Comparison of ENCODE assay signal across 9 cellular contexts in genomic region chr7:87148332-87148955, GRCh38. TPM values are rescaled to one million over a fixed set of nuclear protein-coding genes. Genes with fewer than 3 reads are reported as not detected.
A peak's percentile ranks its signal among the peaks of the same experiment; 100 is the strongest.
DNase-seq lines count a peak whose midpoint lies in the region; ATAC-seq and TF ChIP-seq lines count a peak whose summit lies in the region.
"Had no signal": no experiment of that assay in that cellular context is flagged by ENCODE, and none has a peak within 500 bp of the region (broad histone marks: within the 10 kb centered on the region; RNA-seq: fewer than 3 reads in every experiment).

No MANE protein-coding gene starts in this region.

- H3K4me2 ChIP-seq in PC-3 (ENCODE audit: low read length): no peak overlapping the region

- no peaks in the 10 kb centered on the region for H3F3A ChIP-seq in PC-3 (ENCODE audit: low read length, unreplicated experiment)

- no peak overlapping the region for H3K4me3 Mint-ChIP-seq in T-cell
- no peak overlapping the region for H3K4me3 Mint-ChIP-seq in activated T-cell treated with anti-CD3 and anti-CD28 coated beads, Interleukin-2, amount 50 U/mL, for 4 hours
- H3K4me3 Mint-ChIP-seq: dendritic cell treated with granulocyte-macrophage colony-stimulating factor and Interleukin-4, amounts not matched to agents 40 ng/mL and 50 ng/mL, for 4 days had no signal

- BruUV-seq in PC-3 (replicated peaks; lab: Mats Ljungman, UMichigan): no TSS peak

- no peaks in the 10 kb centered on the region for H3K36me3 Mint-ChIP-seq in T-cell
- H3K36me3 Mint-ChIP-seq in activated T-cell treated with anti-CD3 and anti-CD28 coated beads, Interleukin-2, amount 50 U/mL, for 4 hours (ENCODE audit: insufficient read depth): no peaks in the 10 kb centered on the region

- peaks cover 4% of the 10 kb centered on the region for H4K20me1 ChIP-seq in PC-3 (ENCODE audit: low read length)

- CTCF ChIA-PET in PC-3 (lab: Charles Lee): interaction anchor here (0.6 to 1.4 kb wide), 5 partner anchors 27 to 221 kb away, joined by 3 to 4 read pairs (median 3); no protein-coding TSS in a partner anchor
- CTCF ChIA-PET in T-cell (lab: Charles Lee): interaction anchor here (0.5 to 2.8 kb wide), 28 partner anchors 9 to 284 kb away, joined by 3 to 21 read pairs (median 3); no protein-coding TSS in a partner anchor

- TF ChIP-seq POLR2A in vagina (IDR thresholded peaks at IDR 0.05): no peak

- POLR2A ChIA-PET in PC-3 (lab: Charles Lee; ENCODE audit: unreplicated experiment): interaction anchor here (0.6 kb wide), 1 partner anchor 216 kb away, joined by 3 read pairs; no protein-coding TSS in a partner anchor
- POLR2A ChIA-PET in T-cell (lab: Charles Lee): interaction anchor here (0.6 to 0.9 kb wide), 4 partner anchors 73 to 224 kb away, joined by 3 read pairs; no protein-coding TSS in a partner anchor

- peaks cover 13 to 17% (median 13%) of the 10 kb centered on the region in 3 donors for H3K4me1 Mint-ChIP-seq in T-cell
- peaks cover 4% of the 10 kb centered on the region for H3K4me1 Mint-ChIP-seq in activated T-cell treated with anti-CD3 and anti-CD28 coated beads, Interleukin-2, amount 50 U/mL, for 4 hours (ENCODE audit: low read depth)

- H3K27me3 ChIP-seq in PC-3 (ENCODE audit: low read length) (no peaks in the 10 kb centered on the region), vagina (no peaks in the 10 kb centered on the region)

- no peak overlapping the region for H3K4me3 ChIP-seq in GM12864 (ENCODE audit: low read depth, low read length)
- no peak overlapping the region for H3K4me3 ChIP-seq in PC-3 (ENCODE audit: low read length)
- H3K4me3 ChIP-seq in fibroblast of pulmonary artery (replicated peaks; ENCODE audit: low read depth, low read length): no peak overlapping the region
- H3K4me3 ChIP-seq in vagina: no peak overlapping the region

- H3K27ac ChIP-seq in PC-3 (ENCODE audit: low read length): no peak overlapping the region
- H3K27ac ChIP-seq in vagina: no peak overlapping the region

- DNase-seq in AG08395 (ENCODE audit: low spot score) (peak; percentile 44), GM12864 (ENCODE audit: low read depth) (no peak), PC-3 (peak; percentile 67), fibroblast of pulmonary artery (ENCODE audit: low read depth) (peak; percentile 77), vagina (ENCODE audit: extremely low spot score in 2 of 2) (no peak), GM19238 (ENCODE audit: insufficient read length, low spot score) (no peak), T-cell (no peak)
- DNase-seq in activated T-cell treated with anti-CD3 and anti-CD28 coated beads, Interleukin-2, amount 50 U/mL, for 4 hours: no peak

- intact Hi-C loops in PC-3 (cut with micrococcal nuclease): loop anchor here (1.0 kb wide), 4 partner anchors 88 to 234 kb away; no protein-coding TSS in a partner anchor
- intact Hi-C loops in vagina (cut with DNase I): no loop called here

- H2AFZ ChIP-seq in PC-3 (ENCODE audit: low read length): no peak overlapping the region

- no peak overlapping the region for H3K9ac ChIP-seq in PC-3 (ENCODE audit: low read length)

- peaks cover 8% of the 10 kb centered on the region for H3K79me2 ChIP-seq in PC-3 (ENCODE audit: low read length)

- H3K9me3 ChIP-seq in PC-3 (ENCODE audit: low read length): no peaks in the 10 kb centered on the region
- H3K9me3 ChIP-seq in vagina: no peaks in the 10 kb centered on the region

- no peaks in the 10 kb centered on the region for H3K36me3 ChIP-seq in PC-3 (ENCODE audit: low read depth, low read length)
- no peaks in the 10 kb centered on the region for H3K36me3 ChIP-seq in vagina

- H3K4me1 ChIP-seq in PC-3 (ENCODE audit: insufficient read depth, low read length) (peaks cover 9% of the 10 kb centered on the region; the same call in 1 of the 2 replicates), vagina (peaks cover under 1% of the 10 kb centered on the region)

- peaks cover 0 to 6% of the 10 kb centered on the region in 2 donors for H3K27me3 Mint-ChIP-seq in T-cell
- no peaks in the 10 kb centered on the region for H3K27me3 Mint-ChIP-seq in activated T-cell treated with anti-CD3 and anti-CD28 coated beads, Interleukin-2, amount 50 U/mL, for 4 hours (ENCODE audit: low read depth)
- H3K27me3 Mint-ChIP-seq: dendritic cell treated with granulocyte-macrophage colony-stimulating factor and Interleukin-4, amounts not matched to agents 40 ng/mL and 50 ng/mL, for 4 days had no signal

- no peaks in the 10 kb centered on the region for H3K9me3 Mint-ChIP-seq in T-cell
- H3K9me3 Mint-ChIP-seq in activated T-cell treated with anti-CD3 and anti-CD28 coated beads, Interleukin-2, amount 50 U/mL, for 4 hours: no peaks in the 10 kb centered on the region

- TF ChIP-seq CTCF in GM12864 (IDR thresholded peaks at IDR 0.05; ENCODE audit: low read depth, low read length, missing control alignments) (peak; percentile 45), PC-3 (conservative IDR thresholded peaks at IDR 0.05; ENCODE audit: low read depth, low read length) (peak; percentile 83), fibroblast of pulmonary artery (IDR thresholded peaks at IDR 0.05; ENCODE audit: low read length, missing control alignments) (peak; percentile 71), vagina (IDR thresholded peaks at IDR 0.05) (peak in 2 of 3 experiments; percentile 25)

- ATAC-seq in PC-3 (no peak), T-cell (replicated peaks in 1 of 4) (no peak)
- no peak for ATAC-seq in activated T-cell treated with anti-CD3 and anti-CD28 coated beads, Interleukin-2, amount 50 U/mL, for 4 hours

- no peak overlapping the region for H3K27ac Mint-ChIP-seq in T-cell
- H3K27ac Mint-ChIP-seq: dendritic cell treated with granulocyte-macrophage colony-stimulating factor and Interleukin-4, amounts not matched to agents 40 ng/mL and 50 ng/mL, for 4 days had no signal

- H3K9me2 ChIP-seq in PC-3 (replicated peaks; ENCODE audit: low read length): no peaks in the 10 kb centered on the region

RNA-seq across cellular contexts. Expression of gene DMTF1, which starts 3.8 kb away (rescaled TPM):
- total RNA-seq in PC-3 (2014; rRNA removed): 43.6 and 48.8 TPM in 2 replicates
- total RNA-seq in vagina: 86.9 TPM
- 100 to 1,000 TPM; 128 to 176 (median 136) TPM for total RNA-seq in T-cell
- 10 to 100 TPM; 39.7 to 45.5 (median 43.7) TPM for total RNA-seq in activated T-cell treated with anti-CD3 and anti-CD28 coated beads, Interleukin-2, amount 50 U/mL, for 4 hours

Comparison
In these comparisons a context has a peak if more than half of its experiments do, and no peak if none do; other contexts are left out.
1. DNase-seq: peak in AG08395 (single experiment), PC-3 (single experiment) and fibroblast of pulmonary artery (single experiment); none in GM12864 (single experiment), vagina (0 of 2), GM19238 (single experiment), T-cell (0 of 34) and activated T-cell treated with anti-CD3 and anti-CD28 coated beads, Interleukin-2, amount 50 U/mL, for 4 hours (single experiment).
2. CTCF ChIP-seq: peak in every context shown above with its lines; median percentile 83 in PC-3; 71 in fibroblast of pulmonary artery; 45 in GM12864; 25 in vagina.